Comparison of ENCODE assay signal across 8 cellular contexts in the genomic region with DNA sequence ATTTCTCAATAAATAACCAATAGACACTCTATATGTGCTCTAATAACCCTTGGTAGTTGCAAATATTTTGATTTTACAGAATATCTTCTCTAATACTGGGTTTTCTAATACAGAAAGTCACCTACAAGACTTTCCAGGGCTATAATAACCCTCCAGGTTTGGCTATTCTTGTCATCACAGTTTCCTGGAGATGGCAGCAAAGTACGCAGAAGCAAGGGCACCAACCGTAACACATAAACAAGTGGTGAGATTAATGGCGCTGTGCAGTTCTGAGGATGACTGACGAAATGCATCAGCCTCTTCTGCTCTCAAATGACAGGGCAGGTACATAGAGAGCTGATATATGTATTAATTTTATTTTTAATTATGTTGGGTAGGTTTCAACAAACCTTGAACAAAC.
DNase-seq lines count a peak whose midpoint lies in the region; ATAC-seq and TF ChIP-seq lines count a peak whose summit lies in the region.

No MANE protein-coding gene starts in this region.

- no peak for TF ChIP-seq EP300 in suprapubic skin (IDR thresholded peaks at IDR 0.05)

- ATAC-seq in GM23338 (peak; percentile 74), HG02763 (IDR thresholded peaks at IDR 0.05; ENCODE audit: unreplicated experiment) (no peak)

- DNase-seq in GM23338 (ENCODE audit: low spot score) (peak; percentile 44), NCI-H748 (lab: John Stamatoyannopoulos, UW; ENCODE audit: unreplicated experiment) (peak; percentile 71), epithelial cell of proximal tubule (ENCODE audit: low read depth) (peak; percentile 39), retinal pigment epithelial cell (ENCODE audit: low read depth) (no peak), suprapubic skin (ENCODE audit: low spot score in 2 of 2) (no peak), AG08395 (ENCODE audit: low spot score) (no peak), activated gamma-delta T cell treated with Interleukin-2 at 50 U/mL for 16 hours (no peak)

- H3K4me3 Mint-ChIP-seq in GM23338 = no peak overlapping the region

- H3K36me3 ChIP-seq in GM23338 (ENCODE audit: insufficient read depth) (no peaks in the 10 kb centered on the region), suprapubic skin (no peaks in the 10 kb centered on the region)

- no peak for TF ChIP-seq POLR2A in suprapubic skin (IDR thresholded peaks at IDR 0.05)

- H3K9me3 Mint-ChIP-seq in GM23338 = no peaks in the 10 kb centered on the region

- no peak overlapping the region for H3K4me3 ChIP-seq in GM23338
- H3K4me3 ChIP-seq in epithelial cell of proximal tubule (ENCODE audit: low read depth, low read length) = no peak overlapping the region
- no peak overlapping the region for H3K4me3 ChIP-seq in retinal pigment epithelial cell (ENCODE audit: low read length)
- no peak overlapping the region for H3K4me3 ChIP-seq in suprapubic skin

- no peaks in the 10 kb centered on the region; the same call in 1 of the 2 replicates for H4K20me1 ChIP-seq in GM23338 (replicated peaks; ENCODE audit: insufficient read depth)

- TF ChIP-seq CTCF in GM23338 (conservative IDR thresholded peaks at IDR 0.05; ENCODE audit: low read depth in 2 of 2) = peak; percentile 57 to 82
- TF ChIP-seq CTCF in epithelial cell of proximal tubule (conservative IDR thresholded peaks at IDR 0.05; ENCODE audit: low read depth, low read length) = peak; percentile 76
- peak; percentile 34 for TF ChIP-seq CTCF in retinal pigment epithelial cell (conservative IDR thresholded peaks at IDR 0.05; ENCODE audit: low read depth, low read length)
- no peak for TF ChIP-seq CTCF in suprapubic skin (IDR thresholded peaks at IDR 0.05)

- no peaks in the 10 kb centered on the region for H3K4me1 Mint-ChIP-seq in GM23338

- H3K4me2 ChIP-seq in GM23338 = no peak overlapping the region

- no peaks in the 10 kb centered on the region for H3K9me2 ChIP-seq in GM23338 (ENCODE audit: insufficient read depth)

- H3F3A ChIP-seq in GM23338 (replicated peaks; ENCODE audit: low read depth) = no peaks in the 10 kb centered on the region

- no peak overlapping the region for H3K27ac ChIP-seq in GM23338 (ENCODE audit: low read depth)
- H3K27ac ChIP-seq in suprapubic skin = no peak overlapping the region

- no peaks in the 10 kb centered on the region for H3K9me3 ChIP-seq in suprapubic skin

- H3K27me3 ChIP-seq in GM23338 (ENCODE audit: insufficient read depth) = no peaks in the 10 kb centered on the region
- no peaks in the 10 kb centered on the region for H3K27me3 ChIP-seq in suprapubic skin

- H3K27me3 Mint-ChIP-seq in GM23338 (ENCODE audit: insufficient read depth, low read depth, poor library complexity) = peaks cover 1% of the 10 kb centered on the region

- H3K79me2 ChIP-seq in GM23338 (replicated peaks; ENCODE audit: insufficient read depth) = no peaks in the 10 kb centered on the region

- no peak overlapping the region for H3K27ac Mint-ChIP-seq in GM23338

- WGBS in suprapubic skin = 51% methylated on average over 4 of the region's 4 CpGs

- H2AFZ ChIP-seq in GM23338 = no peak overlapping the region

- no peaks in the 10 kb centered on the region for H3K36me3 Mint-ChIP-seq in GM23338 (ENCODE audit: low read depth)

- H3K4me1 ChIP-seq in GM23338 (ENCODE audit: insufficient read depth) (no peaks in the 10 kb centered on the region), suprapubic skin (no peaks in the 10 kb centered on the region)

TF ChIP-seq in GM23338, 12 proteins besides CTCF, POLR2A, EP300 and RAD21:
- TF ChIP-seq, protein P1, sequence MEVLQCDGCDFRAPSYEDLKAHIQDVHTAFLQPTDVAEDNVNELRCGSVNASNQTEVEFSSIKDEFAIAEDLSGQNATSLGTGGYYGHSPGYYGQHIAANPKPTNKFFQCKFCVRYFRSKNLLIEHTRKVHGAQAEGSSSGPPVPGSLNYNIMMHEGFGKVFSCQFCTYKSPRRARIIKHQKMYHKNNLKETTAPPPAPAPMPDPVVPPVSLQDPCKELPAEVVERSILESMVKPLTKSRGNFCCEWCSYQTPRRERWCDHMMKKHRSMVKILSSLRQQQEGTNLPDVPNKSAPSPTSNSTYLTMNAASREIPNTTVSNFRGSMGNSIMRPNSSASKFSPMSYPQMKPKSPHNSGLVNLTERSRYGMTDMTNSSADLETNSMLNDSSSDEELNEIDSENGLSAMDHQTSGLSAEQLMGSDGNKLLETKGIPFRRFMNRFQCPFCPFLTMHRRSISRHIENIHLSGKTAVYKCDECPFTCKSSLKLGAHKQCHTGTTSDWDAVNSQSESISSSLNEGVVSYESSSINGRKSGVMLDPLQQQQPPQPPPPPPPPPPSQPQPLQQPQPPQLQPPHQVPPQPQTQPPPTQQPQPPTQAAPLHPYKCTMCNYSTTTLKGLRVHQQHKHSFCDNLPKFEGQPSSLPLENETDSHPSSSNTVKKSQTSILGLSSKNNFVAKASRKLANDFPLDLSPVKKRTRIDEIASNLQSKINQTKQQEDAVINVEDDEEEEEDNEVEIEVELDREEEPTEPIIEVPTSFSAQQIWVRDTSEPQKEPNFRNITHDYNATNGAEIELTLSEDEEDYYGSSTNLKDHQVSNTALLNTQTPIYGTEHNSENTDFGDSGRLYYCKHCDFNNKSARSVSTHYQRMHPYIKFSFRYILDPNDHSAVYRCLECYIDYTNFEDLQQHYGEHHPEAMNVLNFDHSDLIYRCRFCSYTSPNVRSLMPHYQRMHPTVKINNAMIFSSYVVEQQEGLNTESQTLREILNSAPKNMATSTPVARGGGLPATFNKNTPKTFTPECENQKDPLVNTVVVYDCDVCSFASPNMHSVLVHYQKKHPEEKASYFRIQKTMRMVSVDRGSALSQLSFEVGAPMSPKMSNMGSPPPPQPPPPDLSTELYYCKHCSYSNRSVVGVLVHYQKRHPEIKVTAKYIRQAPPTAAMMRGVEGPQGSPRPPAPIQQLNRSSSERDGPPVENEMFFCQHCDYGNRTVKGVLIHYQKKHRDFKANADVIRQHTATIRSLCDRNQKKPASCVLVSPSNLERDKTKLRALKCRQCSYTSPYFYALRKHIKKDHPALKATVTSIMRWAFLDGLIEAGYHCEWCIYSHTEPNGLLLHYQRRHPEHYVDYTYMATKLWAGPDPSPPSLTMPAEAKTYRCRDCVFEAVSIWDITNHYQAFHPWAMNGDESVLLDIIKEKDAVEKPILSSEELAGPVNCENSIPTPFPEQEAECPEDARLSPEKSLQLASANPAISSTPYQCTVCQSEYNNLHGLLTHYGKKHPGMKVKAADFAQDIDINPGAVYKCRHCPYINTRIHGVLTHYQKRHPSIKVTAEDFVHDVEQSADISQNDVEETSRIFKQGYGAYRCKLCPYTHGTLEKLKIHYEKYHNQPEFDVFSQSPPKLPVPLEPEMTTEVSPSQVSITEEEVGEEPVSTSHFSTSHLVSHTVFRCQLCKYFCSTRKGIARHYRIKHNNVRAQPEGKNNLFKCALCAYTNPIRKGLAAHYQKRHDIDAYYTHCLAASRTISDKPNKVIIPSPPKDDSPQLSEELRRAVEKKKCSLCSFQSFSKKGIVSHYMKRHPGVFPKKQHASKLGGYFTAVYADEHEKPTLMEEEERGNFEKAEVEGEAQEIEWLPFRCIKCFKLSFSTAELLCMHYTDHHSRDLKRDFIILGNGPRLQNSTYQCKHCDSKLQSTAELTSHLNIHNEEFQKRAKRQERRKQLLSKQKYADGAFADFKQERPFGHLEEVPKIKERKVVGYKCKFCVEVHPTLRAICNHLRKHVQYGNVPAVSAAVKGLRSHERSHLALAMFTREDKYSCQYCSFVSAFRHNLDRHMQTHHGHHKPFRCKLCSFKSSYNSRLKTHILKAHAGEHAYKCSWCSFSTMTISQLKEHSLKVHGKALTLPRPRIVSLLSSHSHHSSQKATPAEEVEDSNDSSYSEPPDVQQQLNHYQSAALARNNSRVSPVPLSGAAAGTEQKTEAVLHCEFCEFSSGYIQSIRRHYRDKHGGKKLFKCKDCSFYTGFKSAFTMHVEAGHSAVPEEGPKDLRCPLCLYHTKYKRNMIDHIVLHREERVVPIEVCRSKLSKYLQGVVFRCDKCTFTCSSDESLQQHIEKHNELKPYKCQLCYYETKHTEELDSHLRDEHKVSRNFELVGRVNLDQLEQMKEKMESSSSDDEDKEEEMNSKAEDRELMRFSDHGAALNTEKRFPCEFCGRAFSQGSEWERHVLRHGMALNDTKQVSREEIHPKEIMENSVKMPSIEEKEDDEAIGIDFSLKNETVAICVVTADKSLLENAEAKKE (CRISPR knock-in tag; IDR thresholded peaks at IDR 0.05) = no peak
- TF ChIP-seq STAT1 (IDR thresholded peaks at IDR 0.05; ENCODE audit: unreplicated experiment) (no peak), ZNF114 (CRISPR knock-in tag; IDR thresholded peaks at IDR 0.05) (no peak), CREB1 (CRISPR knock-in tag; IDR thresholded peaks at IDR 0.05; ENCODE audit: low read depth) (no peak), ZNF331 (CRISPR knock-in tag; IDR thresholded peaks at IDR 0.05; ENCODE audit: low read depth) (no peak), EZH2phosphoT487 (IDR thresholded peaks at IDR 0.05; ENCODE audit: unreplicated experiment) (no peak), EZH2 (IDR thresholded peaks at IDR 0.05; ENCODE audit: low read depth, unreplicated experiment) (no peak), NANOG (IDR thresholded peaks at IDR 0.05; ENCODE audit: borderline replicate concordance) (no peak)

Comparison
In these comparisons a context has a peak if more than half of its experiments do, and no peak if none do; other contexts are left out.
1. DNase-seq: peak in GM23338 (single experiment), NCI-H748 (single experiment) and epithelial cell of proximal tubule (single experiment); none in retinal pigment epithelial cell (single experiment), suprapubic skin (0 of 2), AG08395 (single experiment) and activated gamma-delta T cell treated with Interleukin-2 at 50 U/mL for 16 hours (single experiment).
2. CTCF ChIP-seq: peak in GM23338 (2 of 2), epithelial cell of proximal tubule (single experiment) and retinal pigment epithelial cell (single experiment); none in suprapubic skin (0 of 2).